9 cellular contexts compared by ENCODE assay signal in genomic region chr14:89912667-89913211, GRCh38. TPM values are rescaled to one million over a fixed set of nuclear protein-coding genes. Genes with fewer than 3 reads are reported as not detected.
DNase-seq lines count a peak whose midpoint lies in the region; ATAC-seq and TF ChIP-seq lines count a peak whose summit lies in the region.
"Had no signal": no experiment of that assay in that cellular context is flagged by ENCODE, and none has a peak within 500 bp of the region (broad histone marks: within the 10 kb centered on the region; RNA-seq: fewer than 3 reads in every experiment).

No MANE protein-coding gene starts in this region.

- H3K27me3 Mint-ChIP-seq in mesothelial cell of epicardium (ENCODE audit: low read depth), result no peaks in the 10 kb centered on the region

- peaks cover 44% of the 10 kb centered on the region for H3K4me1 Mint-ChIP-seq in mesothelial cell of epicardium

- TF ChIP-seq CTCF in mesothelial cell of epicardium (IDR thresholded peaks at IDR 0.05; ENCODE audit: unreplicated experiment) (no peak), GM20000 (IDR thresholded peaks at IDR 0.05; ENCODE audit: extremely low read depth, missing control alignments) (no peak)

- H3K36me3 Mint-ChIP-seq in mesothelial cell of epicardium, result no peaks in the 10 kb centered on the region

- peaks cover 4% of the 10 kb centered on the region for H3K9me3 Mint-ChIP-seq in mesothelial cell of epicardium

- in situ Hi-C loops in ACHN (cut with HindIII; ENCODE audit: low pct_ligation_motif_present, low pct_unique_long_range_greater_than_20kb, low sequenced_read_pairs), result no loop called here

- peak; percentile 54 for DNase-seq in ACHN
- DNase-seq in NCI-H146 (lab: John Stamatoyannopoulos, UW), result peak; percentile 59
- peak; percentile 97 for DNase-seq in dedifferentiated amniotic fluid mesenchymal stem cell (ENCODE audit: extremely low spot score)
- DNase-seq in mesothelial cell of epicardium (ENCODE audit: low spot score in 2 of 2, unreplicated experiment in 2 of 2), result peak in 1 of 2 experiments; percentile 42
- DNase-seq in GM20000 (ENCODE audit: low spot score), result no peak
- DNase-seq: DMS79 treated with DMSO at 0.1 percent for 48 hours had no signal

- peak overlapping the region; percentile 87 for H3K27ac Mint-ChIP-seq in mesothelial cell of epicardium

- H3K4me3 Mint-ChIP-seq in mesothelial cell of epicardium, result no peak overlapping the region

- ATAC-seq in GM21390 (IDR thresholded peaks at IDR 0.05; ENCODE audit: unreplicated experiment), result no peak
- no peak for ATAC-seq in HG02973 (IDR thresholded peaks at IDR 0.05; ENCODE audit: unreplicated experiment)
- ATAC-seq in GM18519 (IDR thresholded peaks at IDR 0.05; ENCODE audit: low FRiP score, unreplicated experiment), result no peak

RNA-seq across cellular contexts. Expression of gene EFCAB11, which starts 41.8 kb away (rescaled TPM):
- total RNA-seq in mesothelial cell of epicardium, result 9.9 to 14.1 TPM (median 12.2 TPM) in 3 replicates

RNA-seq across cellular contexts. Expression of gene TDP1, which starts 43.0 kb away (rescaled TPM):
- 30.6 to 34.9 TPM (median 30.8 TPM) in 3 replicates for total RNA-seq in mesothelial cell of epicardium
